In the genomic region with DNA sequence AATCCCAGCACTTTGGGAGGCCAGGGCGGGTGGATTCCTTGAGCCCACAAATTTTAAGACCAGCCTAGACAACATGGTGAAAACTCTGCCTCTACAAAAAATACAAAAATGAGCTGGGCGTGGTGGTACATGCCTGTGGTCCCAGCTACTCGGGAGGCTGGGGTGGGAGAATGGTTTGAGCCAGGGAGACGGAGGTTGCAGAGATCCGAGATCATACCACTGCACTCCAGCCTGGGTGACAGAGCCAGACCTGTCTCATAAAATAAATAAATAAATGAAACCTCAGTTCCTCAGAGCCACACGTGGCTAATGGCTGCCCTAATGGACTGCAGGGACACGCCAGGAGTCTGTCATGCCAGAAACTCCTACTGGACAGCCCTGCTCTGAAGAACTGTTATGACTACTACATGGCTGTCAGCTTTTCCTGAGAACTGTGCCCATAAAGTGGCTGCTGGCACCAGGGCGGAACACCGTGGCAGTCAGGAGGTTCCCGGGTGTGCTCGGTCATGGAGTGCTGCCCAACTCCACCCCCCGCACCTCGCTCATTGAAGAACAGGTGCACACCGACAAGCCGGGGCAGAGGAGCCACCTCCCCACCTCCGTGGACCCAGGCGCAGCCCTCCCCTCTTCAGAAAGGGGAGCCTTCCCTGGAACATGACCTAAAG, we compare ENCODE assay signal across 17 cellular contexts. TPM values are rescaled to one million over a fixed set of nuclear protein-coding genes. Genes with fewer than 3 reads are reported as not detected.
DNase-seq lines count a peak whose midpoint lies in the region; ATAC-seq, FAIRE-seq and TF ChIP-seq lines count a peak whose summit lies in the region.
"Had no signal": no experiment of that assay in that cellular context is flagged by ENCODE, and none has a peak within 500 bp of the region (broad histone marks: within the 10 kb centered on the region; RNA-seq: fewer than 3 reads in every experiment).

No MANE protein-coding gene starts in this region.

- no peak overlapping the region for H2AFZ ChIP-seq in mammary epithelial cell (ENCODE audit: low read depth, low read length)
- H2AFZ ChIP-seq: hepatocyte had no signal

- no peaks in the 10 kb centered on the region for H3K27me3 Mint-ChIP-seq in CD4-positive, alpha-beta T cell

- peaks cover 71% of the 10 kb centered on the region for H3K4me1 Mint-ChIP-seq in CD4-positive, alpha-beta T cell (ENCODE audit: low read depth)

- H3K4me3 ChIP-seq in mammary epithelial cell (replicated peaks in 1 of 3; ENCODE audit: insufficient read depth in 1 of 3, low read depth in 2 of 3, low read length in 3 of 3), result no peak overlapping the region
- H3K4me3 ChIP-seq: ascending aorta, hepatocyte, skin epidermis had no signal

- H3K9me3 ChIP-seq in CD4-positive, alpha-beta T cell (ENCODE audit: control insufficient read depth, low read length), result no peaks in the 10 kb centered on the region
- no peaks in the 10 kb centered on the region for H3K9me3 ChIP-seq in mammary epithelial cell (replicated peaks; ENCODE audit: insufficient read depth, low read length)
- H3K9me3 ChIP-seq: ascending aorta, SK-N-SH had no signal

- no peak overlapping the region for H3K4me3 Mint-ChIP-seq in CD4-positive, alpha-beta T cell
- H3K4me3 Mint-ChIP-seq: activated T-cell treated with anti-CD3 and anti-CD28 coated beads, Interleukin-2, amount 50 U/mL, for 4 hours had no signal

- peaks cover 3% of the 10 kb centered on the region for H3K36me3 ChIP-seq in mammary epithelial cell (ENCODE audit: insufficient read depth, low read length)

- H3K4me1 ChIP-seq in mammary epithelial cell (ENCODE audit: insufficient read depth, low read length), result peaks cover 26% of the 10 kb centered on the region

- in situ Hi-C loops in mammary epithelial cell (cut with MboI; ENCODE audit: low sequenced_read_pairs in 2 of 2), result no loop called here

- H4K20me1 ChIP-seq in mammary epithelial cell (ENCODE audit: insufficient read depth, low read length), result no peaks in the 10 kb centered on the region

- POLR2A ChIA-PET in CD4-positive, alpha-beta T cell (lab: Charles Lee), result no interaction called here

- dilution Hi-C loops in mammary epithelial cell (cut with HindIII; ENCODE audit: low sequenced_read_pairs), result loop anchor here (5.0 kb wide), 2 partner anchors 68 to 77 kb away; no protein-coding TSS in a partner anchor

- peaks cover 36% of the 10 kb centered on the region for H3K36me3 Mint-ChIP-seq in CD4-positive, alpha-beta T cell (ENCODE audit: low read depth)

- intact Hi-C loops in CD4-positive, alpha-beta T cell (cut with DNase I, micrococcal nuclease), result loop anchor here (5.0 to 10.0 kb wide), 4 partner anchors 68 to 343 kb away; no protein-coding TSS in a partner anchor
- intact Hi-C loops in mammary epithelial cell (cut with micrococcal nuclease), result loop anchor here (5.0 kb wide), 1 partner anchor 167 kb away; a partner anchor contains a TSS

- no peaks in the 10 kb centered on the region for H3K9me3 Mint-ChIP-seq in CD4-positive, alpha-beta T cell
- H3K9me3 Mint-ChIP-seq: activated T-cell treated with anti-CD3 and anti-CD28 coated beads, Interleukin-2, amount 50 U/mL, for 4 hours had no signal

- H3K27me3 ChIP-seq in CD4-positive, alpha-beta T cell (ENCODE audit: control insufficient read depth, insufficient read depth, low read length), result no peaks in the 10 kb centered on the region
- no peaks in the 10 kb centered on the region for H3K27me3 ChIP-seq in mammary epithelial cell (ENCODE audit: insufficient read depth, low read length)
- H3K27me3 ChIP-seq: ascending aorta, hepatocyte had no signal

- no peak overlapping the region for H3K9ac ChIP-seq in mammary epithelial cell (ENCODE audit: insufficient read depth, low read length)
- H3K9ac ChIP-seq: SK-N-SH had no signal

- BruUV-seq in mammary epithelial cell (replicated peaks; lab: Mats Ljungman, UMichigan), result no TSS peak

- no peak for ATAC-seq in CD4-positive, alpha-beta T cell (ENCODE audit: poor library complexity)
- ATAC-seq: activated T-cell treated with anti-CD3 and anti-CD28 coated beads, Interleukin-2, amount 50 U/mL, for 4 hours had no signal

- 55% methylated on average over 17 of the region's 17 CpGs for WGBS in mammary epithelial cell (ENCODE audit: low coverage, missing lambda C conversion rate)

- no peak for DNase-seq in CD4-positive, alpha-beta T cell
- DNase-seq in NCI-H2171 treated with DMSO at 0.1 percent for 48 hours (lab: John Stamatoyannopoulos, UW) (peak; percentile 71), hepatic stellate cell (ENCODE audit: low spot score) (peak; percentile 48), renal cortical epithelial cell (ENCODE audit: low read depth) (peak; percentile 26), Ammon's horn (ENCODE audit: low spot score) (no peak), RCC 7860 (ENCODE audit: low spot score) (no peak), DMS 273 treated with DMSO at 0.1 percent for 48 hours (lab: John Stamatoyannopoulos, UW) (no peak), mammary epithelial cell (no peak)
- DNase-seq: activated CD4-positive, CD25-positive, alpha-beta regulatory T cell; activated T-cell treated with anti-CD3 and anti-CD28 coated beads, Interleukin-2, amount 50 U/mL, for 4 hours; C1 segment of cervical spinal cord; effector memory CD4-positive, alpha-beta T cell; NK-92 treated with Interleukin-12 subunit alpha and Interleukin-12 subunit beta, amount 100 ng/mL, for 24 hours; SK-N-SH had no signal

- no peak for FAIRE-seq in RCC 7860 (lab: Jason Lieb, UNC)

- CTCF ChIA-PET in CD4-positive, alpha-beta T cell (lab: Charles Lee), result no interaction called here
- CTCF ChIA-PET in mammary epithelial cell (lab: Charles Lee; ENCODE audit: low non-redundant PET), result no interaction called here

- H3K79me2 ChIP-seq in mammary epithelial cell (ENCODE audit: insufficient read depth, low read length), result peaks cover 92% of the 10 kb centered on the region

- TF ChIP-seq CTCF in CD4-positive, alpha-beta T cell (IDR thresholded peaks at IDR 0.05), result no peak
- no peak for TF ChIP-seq CTCF in mammary epithelial cell (conservative IDR thresholded peaks at IDR 0.05 in 1 of 2, IDR thresholded peaks at IDR 0.05 in 1 of 2; ENCODE audit: extremely low read depth in 1 of 2, insufficient read depth in 1 of 2, low read depth in 1 of 2, low read length in 2 of 2)

- no peak overlapping the region for H3K4me2 ChIP-seq in mammary epithelial cell (ENCODE audit: insufficient read depth, low read depth, low read length)
- H3K4me2 ChIP-seq: hepatocyte, SK-N-SH had no signal

- H3K27ac ChIP-seq in CD4-positive, alpha-beta T cell (ENCODE audit: low read depth, low read length), result no peak overlapping the region
- no peak overlapping the region for H3K27ac ChIP-seq in mammary epithelial cell (ENCODE audit: insufficient read depth, low read depth, low read length)
- H3K27ac ChIP-seq: ascending aorta, hepatocyte had no signal

- peak overlapping the region; percentile 55 for H3K27ac Mint-ChIP-seq in CD4-positive, alpha-beta T cell

RNA-seq across cellular contexts. Expression of a gene that starts 4.3 kb away (rescaled TPM):
- 10 to 100 TPM; 17.8 to 19.2 TPM for total RNA-seq in CD4-positive, alpha-beta T cell
- total RNA-seq in renal cortical epithelial cell (14.3 and 14.8 TPM in 2 replicates), mammary epithelial cell (10 to 100 TPM; 17.2 to 35.7 TPM)
- polyA plus RNA-seq in mammary epithelial cell, result 61.2 TPM
- 56.2 TPM for polyA minus RNA-seq in mammary epithelial cell

RNA-seq across cellular contexts. Expression of a gene that starts 43.6 kb away (rescaled TPM):
- 1 to 10 TPM; 5.9 to 6.1 TPM for total RNA-seq in CD4-positive, alpha-beta T cell
- total RNA-seq in renal cortical epithelial cell (2.1 and 13.4 TPM in 2 replicates), mammary epithelial cell (10 to 100 TPM in 1 of 2 donors, 1 to 10 TPM in 1; 6.1 to 10.8 TPM)
- polyA plus RNA-seq in mammary epithelial cell, result 2.8 TPM
- polyA minus RNA-seq in mammary epithelial cell, result 4.4 TPM

Comparison
In these comparisons a context has a peak if more than half of its experiments do, and no peak if none do; other contexts are left out.
1. DNase-seq: peak in NCI-H2171 treated with DMSO at 0.1 percent for 48 hours (single experiment), hepatic stellate cell (single experiment) and renal cortical epithelial cell (single experiment); none in CD4-positive, alpha-beta T cell (0 of 10), Ammon's horn (single experiment), RCC 7860 (single experiment), DMS 273 treated with DMSO at 0.1 percent for 48 hours (single experiment) and mammary epithelial cell (single experiment).